Comparison of ENCODE assay signal across 1 cellular context in the genomic region with DNA sequence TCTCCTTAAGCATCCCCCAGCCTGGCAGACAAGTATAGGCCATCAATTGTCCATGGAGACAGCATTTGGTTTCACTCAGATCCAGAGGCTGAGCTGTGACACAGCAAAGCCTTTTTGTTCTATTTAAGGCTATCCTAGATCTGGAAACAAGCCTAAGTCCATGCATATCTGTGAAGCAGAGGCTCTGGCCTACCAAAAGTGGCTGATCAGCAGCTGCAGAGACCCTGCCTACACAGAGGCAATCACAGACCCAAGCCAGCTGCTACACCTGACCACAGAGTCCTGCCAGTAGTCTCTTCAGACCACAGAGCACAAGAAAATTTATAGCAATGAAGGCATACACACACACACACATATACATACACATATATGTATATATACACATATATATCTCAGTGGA.
TF ChIP-seq lines count a peak whose summit lies in the region.

No MANE protein-coding gene starts in this region.

TF ChIP-seq in H1, 55 proteins besides CTCF, POLR2A, EP300 and RAD21 (continued from another document):
- TF ChIP-seq, protein P1, sequence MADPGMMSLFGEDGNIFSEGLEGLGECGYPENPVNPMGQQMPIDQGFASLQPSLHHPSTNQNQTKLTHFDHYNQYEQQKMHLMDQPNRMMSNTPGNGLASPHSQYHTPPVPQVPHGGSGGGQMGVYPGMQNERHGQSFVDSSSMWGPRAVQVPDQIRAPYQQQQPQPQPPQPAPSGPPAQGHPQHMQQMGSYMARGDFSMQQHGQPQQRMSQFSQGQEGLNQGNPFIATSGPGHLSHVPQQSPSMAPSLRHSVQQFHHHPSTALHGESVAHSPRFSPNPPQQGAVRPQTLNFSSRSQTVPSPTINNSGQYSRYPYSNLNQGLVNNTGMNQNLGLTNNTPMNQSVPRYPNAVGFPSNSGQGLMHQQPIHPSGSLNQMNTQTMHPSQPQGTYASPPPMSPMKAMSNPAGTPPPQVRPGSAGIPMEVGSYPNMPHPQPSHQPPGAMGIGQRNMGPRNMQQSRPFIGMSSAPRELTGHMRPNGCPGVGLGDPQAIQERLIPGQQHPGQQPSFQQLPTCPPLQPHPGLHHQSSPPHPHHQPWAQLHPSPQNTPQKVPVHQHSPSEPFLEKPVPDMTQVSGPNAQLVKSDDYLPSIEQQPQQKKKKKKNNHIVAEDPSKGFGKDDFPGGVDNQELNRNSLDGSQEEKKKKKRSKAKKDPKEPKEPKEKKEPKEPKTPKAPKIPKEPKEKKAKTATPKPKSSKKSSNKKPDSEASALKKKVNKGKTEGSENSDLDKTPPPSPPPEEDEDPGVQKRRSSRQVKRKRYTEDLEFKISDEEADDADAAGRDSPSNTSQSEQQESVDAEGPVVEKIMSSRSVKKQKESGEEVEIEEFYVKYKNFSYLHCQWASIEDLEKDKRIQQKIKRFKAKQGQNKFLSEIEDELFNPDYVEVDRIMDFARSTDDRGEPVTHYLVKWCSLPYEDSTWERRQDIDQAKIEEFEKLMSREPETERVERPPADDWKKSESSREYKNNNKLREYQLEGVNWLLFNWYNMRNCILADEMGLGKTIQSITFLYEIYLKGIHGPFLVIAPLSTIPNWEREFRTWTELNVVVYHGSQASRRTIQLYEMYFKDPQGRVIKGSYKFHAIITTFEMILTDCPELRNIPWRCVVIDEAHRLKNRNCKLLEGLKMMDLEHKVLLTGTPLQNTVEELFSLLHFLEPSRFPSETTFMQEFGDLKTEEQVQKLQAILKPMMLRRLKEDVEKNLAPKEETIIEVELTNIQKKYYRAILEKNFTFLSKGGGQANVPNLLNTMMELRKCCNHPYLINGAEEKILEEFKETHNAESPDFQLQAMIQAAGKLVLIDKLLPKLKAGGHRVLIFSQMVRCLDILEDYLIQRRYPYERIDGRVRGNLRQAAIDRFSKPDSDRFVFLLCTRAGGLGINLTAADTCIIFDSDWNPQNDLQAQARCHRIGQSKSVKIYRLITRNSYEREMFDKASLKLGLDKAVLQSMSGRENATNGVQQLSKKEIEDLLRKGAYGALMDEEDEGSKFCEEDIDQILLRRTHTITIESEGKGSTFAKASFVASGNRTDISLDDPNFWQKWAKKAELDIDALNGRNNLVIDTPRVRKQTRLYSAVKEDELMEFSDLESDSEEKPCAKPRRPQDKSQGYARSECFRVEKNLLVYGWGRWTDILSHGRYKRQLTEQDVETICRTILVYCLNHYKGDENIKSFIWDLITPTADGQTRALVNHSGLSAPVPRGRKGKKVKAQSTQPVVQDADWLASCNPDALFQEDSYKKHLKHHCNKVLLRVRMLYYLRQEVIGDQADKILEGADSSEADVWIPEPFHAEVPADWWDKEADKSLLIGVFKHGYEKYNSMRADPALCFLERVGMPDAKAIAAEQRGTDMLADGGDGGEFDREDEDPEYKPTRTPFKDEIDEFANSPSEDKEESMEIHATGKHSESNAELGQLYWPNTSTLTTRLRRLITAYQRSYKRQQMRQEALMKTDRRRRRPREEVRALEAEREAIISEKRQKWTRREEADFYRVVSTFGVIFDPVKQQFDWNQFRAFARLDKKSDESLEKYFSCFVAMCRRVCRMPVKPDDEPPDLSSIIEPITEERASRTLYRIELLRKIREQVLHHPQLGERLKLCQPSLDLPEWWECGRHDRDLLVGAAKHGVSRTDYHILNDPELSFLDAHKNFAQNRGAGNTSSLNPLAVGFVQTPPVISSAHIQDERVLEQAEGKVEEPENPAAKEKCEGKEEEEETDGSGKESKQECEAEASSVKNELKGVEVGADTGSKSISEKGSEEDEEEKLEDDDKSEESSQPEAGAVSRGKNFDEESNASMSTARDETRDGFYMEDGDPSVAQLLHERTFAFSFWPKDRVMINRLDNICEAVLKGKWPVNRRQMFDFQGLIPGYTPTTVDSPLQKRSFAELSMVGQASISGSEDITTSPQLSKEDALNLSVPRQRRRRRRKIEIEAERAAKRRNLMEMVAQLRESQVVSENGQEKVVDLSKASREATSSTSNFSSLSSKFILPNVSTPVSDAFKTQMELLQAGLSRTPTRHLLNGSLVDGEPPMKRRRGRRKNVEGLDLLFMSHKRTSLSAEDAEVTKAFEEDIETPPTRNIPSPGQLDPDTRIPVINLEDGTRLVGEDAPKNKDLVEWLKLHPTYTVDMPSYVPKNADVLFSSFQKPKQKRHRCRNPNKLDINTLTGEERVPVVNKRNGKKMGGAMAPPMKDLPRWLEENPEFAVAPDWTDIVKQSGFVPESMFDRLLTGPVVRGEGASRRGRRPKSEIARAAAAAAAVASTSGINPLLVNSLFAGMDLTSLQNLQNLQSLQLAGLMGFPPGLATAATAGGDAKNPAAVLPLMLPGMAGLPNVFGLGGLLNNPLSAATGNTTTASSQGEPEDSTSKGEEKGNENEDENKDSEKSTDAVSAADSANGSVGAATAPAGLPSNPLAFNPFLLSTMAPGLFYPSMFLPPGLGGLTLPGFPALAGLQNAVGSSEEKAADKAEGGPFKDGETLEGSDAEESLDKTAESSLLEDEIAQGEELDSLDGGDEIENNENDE (IDR thresholded peaks at IDR 0.05; ENCODE audit: insufficient replicate concordance, low read length) = no peak
- TF ChIP-seq SIX5 (IDR thresholded peaks at IDR 0.05; ENCODE audit: low read depth, low read length) (no peak), TAF7 (optimal IDR thresholded peaks at IDR 0.05; ENCODE audit: borderline replicate concordance, low read depth, low read length) (no peak), EZH2 (IDR thresholded peaks at IDR 0.05; ENCODE audit: low read depth, low read length, severe bottlenecking) (no peak), TCF12 (IDR thresholded peaks at IDR 0.05; ENCODE audit: low read depth, low read length) (no peak), HDAC2 (IDR thresholded peaks at IDR 0.05; ENCODE audit: borderline replicate concordance in 1 of 2, low read depth in 2 of 2, low read length in 2 of 2) (no peak)
- TF ChIP-seq, protein P2, sequence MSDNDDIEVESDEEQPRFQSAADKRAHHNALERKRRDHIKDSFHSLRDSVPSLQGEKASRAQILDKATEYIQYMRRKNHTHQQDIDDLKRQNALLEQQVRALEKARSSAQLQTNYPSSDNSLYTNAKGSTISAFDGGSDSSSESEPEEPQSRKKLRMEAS (IDR thresholded peaks at IDR 0.05) = no peak
